35 cellular contexts compared by ENCODE assay signal in the genomic region with DNA sequence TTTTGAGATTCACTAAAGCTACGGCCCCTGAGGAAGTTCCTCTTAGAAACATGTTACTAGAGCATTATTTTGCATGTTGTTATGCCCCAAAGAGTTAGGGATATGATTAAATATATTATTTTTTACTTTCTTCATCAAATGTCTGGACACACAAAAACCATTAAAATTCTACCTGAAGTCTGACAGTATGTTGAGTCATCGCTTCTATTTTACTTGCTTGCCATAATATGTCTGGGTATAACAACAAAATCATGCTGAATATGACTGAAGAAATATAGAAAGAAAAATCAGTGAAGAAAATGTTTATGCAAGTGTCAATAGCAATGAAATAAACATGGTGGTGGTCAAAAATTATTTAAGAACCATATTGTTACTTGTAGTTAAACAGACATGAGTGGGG.
"Had no signal": no experiment of that assay in that cellular context is flagged by ENCODE, and none has a peak within 500 bp of the region (broad histone marks: within the 10 kb centered on the region; RNA-seq: fewer than 3 reads in every experiment).

No MANE protein-coding gene starts in this region.

- H3K36me3 Mint-ChIP-seq: activated CD4-positive, alpha-beta memory T cell treated with anti-CD3 and anti-CD28 coated beads for 36 hours; activated naive CD4-positive, alpha-beta T cell treated with anti-CD3 and anti-CD28 coated beads, Interleukin-2, amount 10 ng/mL, durations not matched to agents 7 days and 5 days; activated naive CD4-positive, alpha-beta T cell treated with anti-CD3 and anti-CD28 coated beads, Interleukin-2, amount 50 U/mL, for 24 hours; activated naive CD8-positive, alpha-beta T cell treated with anti-CD3 and anti-CD28 coated beads for 36 hours had no signal

- H3K4me1 Mint-ChIP-seq: activated B cell treated with CpG ODN at 0.5 μM for 24 hours; activated CD4-positive, alpha-beta T cell treated with anti-CD3 and anti-CD28 coated beads, Interleukin-2, amount 10 ng/mL, durations not matched to agents 24 days and 14 days; activated naive CD4-positive, alpha-beta T cell treated with anti-CD3 and anti-CD28 coated beads, Interleukin-2, amount 10 ng/mL, durations not matched to agents 7 days and 5 days; activated naive CD4-positive, alpha-beta T cell treated with anti-CD3 and anti-CD28 coated beads, Interleukin-2, amount 50 U/mL, for 24 hours; activated naive CD8-positive, alpha-beta T cell treated with anti-CD3 and anti-CD28 coated beads for 36 hours; activated T-helper 17 cell treated with anti-CD3 and anti-CD28 coated beads, Interleukin-2, amount 50 U/mL, for 72 hours; central memory CD8-positive, alpha-beta T cell had no signal

- H3K36me3 ChIP-seq: adrenal gland, brain microvascular endothelial cell, cardiac muscle cell, colonic mucosa had no signal

- ATAC-seq: activated CD8-positive, alpha-beta T cell treated with anti-CD3 and anti-CD28 coated beads for 36 hours; activated T-cell treated with anti-CD3 and anti-CD28 coated beads, Interleukin-2, amount 50 U/mL, for 4 hours; activated T-cell treated with anti-CD3 and anti-CD28 coated beads, Interleukin-2, amount 50 U/mL, for 72 hours; activated T-helper 17 cell treated with anti-CD3 and anti-CD28 coated beads, Interleukin-2, amount 50 U/mL, for 72 hours; body of pancreas had no signal

- H3K27me3 Mint-ChIP-seq: activated B cell treated with CpG ODN at 0.5 μM for 24 hours; activated CD4-positive, alpha-beta memory T cell treated with anti-CD3 and anti-CD28 coated beads for 36 hours; activated CD4-positive, alpha-beta T cell treated with anti-CD3 and anti-CD28 coated beads, Interleukin-2, amount 10 ng/mL, durations not matched to agents 24 days and 14 days; activated CD8-positive, alpha-beta T cell treated with anti-CD3 and anti-CD28 coated beads for 36 hours; activated naive CD4-positive, alpha-beta T cell treated with anti-CD3 and anti-CD28 coated beads, Interleukin-2, amount 10 ng/mL, durations not matched to agents 7 days and 5 days; activated naive CD4-positive, alpha-beta T cell treated with anti-CD3 and anti-CD28 coated beads, Interleukin-2, amount 50 U/mL, for 24 hours; activated naive CD8-positive, alpha-beta T cell treated with anti-CD3 and anti-CD28 coated beads for 36 hours; activated T-helper 17 cell treated with anti-CD3 and anti-CD28 coated beads, Interleukin-2, amount 50 U/mL, for 72 hours; central memory CD8-positive, alpha-beta T cell had no signal

- H3K4me3 Mint-ChIP-seq: activated B cell treated with CpG ODN at 0.5 μM for 24 hours; activated CD4-positive, alpha-beta memory T cell treated with anti-CD3 and anti-CD28 coated beads for 36 hours; activated CD4-positive, alpha-beta T cell treated with anti-CD3 and anti-CD28 coated beads, Interleukin-2, amount 10 ng/mL, durations not matched to agents 24 days and 14 days; activated CD8-positive, alpha-beta T cell treated with anti-CD3 and anti-CD28 coated beads for 36 hours; activated naive CD4-positive, alpha-beta T cell treated with anti-CD3 and anti-CD28 coated beads, Interleukin-2, amount 10 ng/mL, durations not matched to agents 7 days and 5 days; activated naive CD4-positive, alpha-beta T cell treated with anti-CD3 and anti-CD28 coated beads, Interleukin-2, amount 50 U/mL, for 24 hours; activated naive CD8-positive, alpha-beta T cell treated with anti-CD3 and anti-CD28 coated beads for 36 hours; activated T-cell treated with anti-CD3 and anti-CD28 coated beads, Interleukin-2, amount 50 U/mL, for 4 hours; activated T-cell treated with anti-CD3 and anti-CD28 coated beads, Interleukin-2, amount 50 U/mL, for 72 hours; activated T-helper 1 cell treated with anti-CD3 and anti-CD28 coated beads, Interleukin-12 subunit alpha, Interleukin-12 subunit beta, Interleukin-2, Interleukin-4 antibody, amounts not matched to agents 30 ng/mL and 10 ng/mL and 1 ng/mL, durations not matched to agents 14 hours and 24 hours and 36 hours; activated T-helper 17 cell treated with anti-CD3 and anti-CD28 coated beads, Interleukin-2, amount 50 U/mL, for 72 hours; central memory CD8-positive, alpha-beta T cell; T-helper 1 cell treated with Interleukin-12 subunit alpha and Interleukin-12 subunit beta and Interleukin-4 antibody, amounts not matched to agents 30 μg/mL and 1 μg/mL, for 36 hours; T-helper 2 cell treated with Interferon-gamma antibody and Interleukin-4, amounts not matched to agents 5 μg/mL and 100 μg/mL, for 36 hours had no signal

- H3K9me3 Mint-ChIP-seq: activated B cell treated with CpG ODN at 0.5 μM for 24 hours; activated CD4-positive, alpha-beta T cell treated with anti-CD3 and anti-CD28 coated beads, Interleukin-2, amount 10 ng/mL, durations not matched to agents 24 days and 14 days; activated T-helper 1 cell treated with anti-CD3 and anti-CD28 coated beads, Interleukin-12 subunit alpha, Interleukin-12 subunit beta, Interleukin-2, Interleukin-4 antibody, amounts not matched to agents 30 ng/mL and 10 ng/mL and 1 ng/mL, durations not matched to agents 14 hours and 24 hours and 36 hours; central memory CD8-positive, alpha-beta T cell had no signal

- H3K4me3 ChIP-seq: adrenal gland, body of pancreas, cardiac muscle cell, colonic mucosa had no signal

- H3K27ac ChIP-seq: adrenal gland, body of pancreas, brain microvascular endothelial cell, cardiac muscle cell, colonic mucosa, VCaP had no signal

- H3K4me1 ChIP-seq: adrenal gland, body of pancreas, colonic mucosa had no signal

- H3K27me3 ChIP-seq: adrenal gland, body of pancreas, brain microvascular endothelial cell, cardiac muscle cell, colonic mucosa had no signal

- H3K27ac Mint-ChIP-seq: activated B cell treated with CpG ODN at 0.5 μM for 24 hours; activated CD4-positive, alpha-beta memory T cell treated with anti-CD3 and anti-CD28 coated beads for 36 hours; activated CD4-positive, alpha-beta T cell treated with anti-CD3 and anti-CD28 coated beads, Interleukin-2, amount 10 ng/mL, durations not matched to agents 24 days and 14 days; activated CD8-positive, alpha-beta T cell treated with anti-CD3 and anti-CD28 coated beads for 36 hours; activated naive CD4-positive, alpha-beta T cell treated with anti-CD3 and anti-CD28 coated beads, Interleukin-2, amount 10 ng/mL, durations not matched to agents 7 days and 5 days; activated naive CD4-positive, alpha-beta T cell treated with anti-CD3 and anti-CD28 coated beads, Interleukin-2, amount 50 U/mL, for 24 hours; activated naive CD8-positive, alpha-beta T cell treated with anti-CD3 and anti-CD28 coated beads for 36 hours; activated T-cell treated with anti-CD3 and anti-CD28 coated beads, Interleukin-2, amount 50 U/mL, for 72 hours; activated T-helper 1 cell treated with anti-CD3 and anti-CD28 coated beads, Interleukin-12 subunit alpha, Interleukin-12 subunit beta, Interleukin-2, Interleukin-4 antibody, amounts not matched to agents 30 ng/mL and 10 ng/mL and 1 ng/mL, durations not matched to agents 14 hours and 24 hours and 36 hours; activated T-helper 17 cell treated with anti-CD3 and anti-CD28 coated beads, Interleukin-2, amount 50 U/mL, for 72 hours; T-helper 1 cell treated with Interleukin-12 subunit alpha and Interleukin-12 subunit beta and Interleukin-4 antibody, amounts not matched to agents 30 μg/mL and 1 μg/mL, for 36 hours; T-helper 2 cell treated with Interferon-gamma antibody and Interleukin-4, amounts not matched to agents 5 μg/mL and 100 μg/mL, for 36 hours had no signal

- DNase-seq: activated B cell treated with CpG ODN at 0.5 μM for 24 hours; activated CD4-positive, alpha-beta memory T cell treated with anti-CD3 and anti-CD28 coated beads for 36 hours; activated CD4-positive, alpha-beta T cell treated with anti-CD3 and anti-CD28 coated beads for 4 hours; activated CD4-positive, alpha-beta T cell treated with anti-CD3 and anti-CD28 coated beads, Interleukin-2, amount 10 ng/mL, durations not matched to agents 24 days and 14 days; activated CD4-positive, alpha-beta T cell treated with anti-CD3 and anti-CD28 coated beads, Interleukin-2, amount 50 U/mL, for 1 hour; activated CD4-positive, alpha-beta T cell treated with anti-CD3 and anti-CD28 coated beads, Interleukin-2, amount 50 U/mL, for 4 hours; activated CD4-positive, CD25-positive, alpha-beta regulatory T cell treated with anti-CD3 and anti-CD28 coated beads, Interleukin-2, amount 50 U/mL, for 72 hours; activated CD8-positive, alpha-beta memory T cell treated with anti-CD3 and anti-CD28 coated beads, Interleukin-2, amount 50 U/mL, for 4 hours; activated CD8-positive, alpha-beta T cell treated with anti-CD3 and anti-CD28 coated beads for 36 hours; activated effector memory CD4-positive, alpha-beta T cell treated with anti-CD3 and anti-CD28 coated beads, Interleukin-2, amount 50 U/mL, for 16 hours; activated naive CD4-positive, alpha-beta T cell treated with anti-CD3 and anti-CD28 coated beads, Interleukin-2, amount 10 ng/mL, durations not matched to agents 7 days and 5 days; activated naive CD4-positive, alpha-beta T cell treated with Interleukin-2 at 50 U/mL for 16 hours; activated naive CD8-positive, alpha-beta T cell treated with anti-CD3 and anti-CD28 coated beads for 36 hours; activated T-cell treated with anti-CD3 and anti-CD28 coated beads for 4 hours; activated T-cell treated with anti-CD3 and anti-CD28 coated beads, Interleukin-2, amount 50 U/mL, for 1 hour; activated T-cell treated with anti-CD3 and anti-CD28 coated beads, Interleukin-2, amount 50 U/mL, for 4 hours; activated T-cell treated with anti-CD3 and anti-CD28 coated beads, Interleukin-2, amount 50 U/mL, for 72 hours; adrenal gland; amniotic stem cell; aorta; body of pancreas; brain microvascular endothelial cell; caudate nucleus; cerebellar nuclear complex; colonic mucosa; T-helper 2 cell; T-helper 9 cell had no signal
